ENCODE assay signal across 7 cellular contexts in genomic region chr9:116661037-116661954, GRCh38. TPM values are rescaled to one million over a fixed set of nuclear protein-coding genes. Genes with fewer than 3 reads are reported as not detected.
A peak's percentile ranks its signal among the peaks of the same experiment; 100 is the strongest.
DNase-seq lines count a peak whose midpoint lies in the region; ATAC-seq, FAIRE-seq and TF ChIP-seq lines count a peak whose summit lies in the region.

No MANE protein-coding gene starts in this region.

- H3K36me3 ChIP-seq in kidney (ENCODE audit: control insufficient read depth in 1 of 2, insufficient read depth in 2 of 2, low read length in 2 of 2) (no peaks in the 10 kb centered on the region), thoracic aorta (no peaks in the 10 kb centered on the region)

- DNase-seq in GDM1 (lab: John Stamatoyannopoulos, UW) (peak; percentile 21), HT-29 (ENCODE audit: low spot score) (peak; percentile 67), NOMO-1 treated with DMSO at 0.1 percent for 48 hours (lab: John Stamatoyannopoulos, UW; ENCODE audit: unreplicated experiment) (peak; percentile 64), cardiac fibroblast (ENCODE audit: low read depth in 2 of 2) (peak; percentile 89 to 91), kidney (no peak), thoracic aorta (ENCODE audit: low spot score) (no peak)

- no peak overlapping the region for H3K27ac ChIP-seq in kidney (ENCODE audit: low read depth in 2 of 2, low read length in 2 of 2)
- no peak overlapping the region for H3K27ac ChIP-seq in thoracic aorta

- H3K9me3 ChIP-seq in kidney (ENCODE audit: control insufficient read depth in 1 of 2, low read length in 2 of 2) (no peaks in the 10 kb centered on the region), thoracic aorta (no peaks in the 10 kb centered on the region)

- peak; percentile 94 for ATAC-seq in GM21390 (IDR thresholded peaks at IDR 0.05; ENCODE audit: unreplicated experiment)
- ATAC-seq in thoracic aorta (ENCODE audit: insufficient number of reproducible peaks, low FRiP score, low read depth), result no peak

- H3K9ac ChIP-seq in kidney (ENCODE audit: low read length in 2 of 2), result no peak overlapping the region

- intact Hi-C loops in kidney (cut with DNase I), result no loop called here

- peak; percentile 87 for FAIRE-seq in kidney (lab: Jason Lieb, UNC)

- H3K4me3 ChIP-seq in cardiac fibroblast (replicated peaks in 1 of 2; ENCODE audit: low read depth in 2 of 2, low read length in 2 of 2), result no peak overlapping the region
- H3K4me3 ChIP-seq in kidney (ENCODE audit: low read length in 2 of 2), result no peak overlapping the region
- H3K4me3 ChIP-seq in thoracic aorta, result no peak overlapping the region

- no peaks in the 10 kb centered on the region for H3K27me3 ChIP-seq in thoracic aorta (replicated peaks; ENCODE audit: insufficient read depth)

- peak; percentile 73 for TF ChIP-seq CTCF in cardiac fibroblast (IDR thresholded peaks at IDR 0.05; ENCODE audit: low read depth, low read length)
- TF ChIP-seq CTCF in kidney (IDR thresholded peaks at IDR 0.05; ENCODE audit: borderline replicate concordance, extremely low read depth, insufficient read depth), result peak; percentile 74
- TF ChIP-seq CTCF in thoracic aorta (IDR thresholded peaks at IDR 0.05), result peak; percentile 60

- H3K4me1 ChIP-seq in kidney (ENCODE audit: control insufficient read depth in 1 of 2, insufficient read depth in 1 of 2, low read depth in 1 of 2, low read length in 2 of 2) (no peaks in the 10 kb centered on the region), thoracic aorta (ENCODE audit: control insufficient read depth in 1 of 2, low read depth in 2 of 2) (peaks cover 4 to 38% of the 10 kb centered on the region in 2 donors)

RNA-seq across cellular contexts. Expression of gene TRIM32, which starts 25.8 kb away (rescaled TPM):
- 17.6 and 17.8 TPM in 2 replicates for total RNA-seq in HT-29 (2014; rRNA removed; shearing (Covaris generic))
- 22.6 TPM for total RNA-seq in kidney
- 5.2 TPM for polyA plus RNA-seq in kidney (ENCODE audit: insufficient read depth, low read depth, low replicate concordance)
- total RNA-seq in thoracic aorta, result 10 to 100 TPM; 19.6 to 33.3 TPM

Comparison
In these comparisons a context has a peak if more than half of its experiments do, and no peak if none do; other contexts are left out.
1. DNase-seq: peak in GDM1 (single experiment), HT-29 (single experiment), NOMO-1 treated with DMSO at 0.1 percent for 48 hours (single experiment) and cardiac fibroblast (2 of 2); none in kidney (single experiment) and thoracic aorta (single experiment).
2. Peak in every context shown above with its lines, with median percentiles within 50 percentile points of each other: CTCF ChIP-seq.